In genomic region chr12:44847888-44848770, GRCh38 we compare ENCODE assay signal across 8 cellular contexts. TPM values are rescaled to one million over a fixed set of nuclear protein-coding genes. Genes with fewer than 3 reads are reported as not detected.
DNase-seq lines count a peak whose midpoint lies in the region; ATAC-seq and FAIRE-seq lines count a peak whose summit lies in the region.

No MANE protein-coding gene starts in this region.

- peak; percentile 44 for FAIRE-seq in GM18507 (lab: Jason Lieb, UNC)

- H3K4me1 Mint-ChIP-seq in T-helper 2 cell treated with Interferon-gamma antibody and Interleukin-4, amounts not matched to agents 5 μg/mL and 100 μg/mL, for 36 hours (ENCODE audit: low read depth), result peaks cover 52% of the 10 kb centered on the region
- peaks cover 17 to 30% of the 10 kb centered on the region in 2 donors for H3K4me1 Mint-ChIP-seq in immature natural killer cell

- H3K36me3 Mint-ChIP-seq in T-helper 2 cell treated with Interferon-gamma antibody and Interleukin-4, amounts not matched to agents 5 μg/mL and 100 μg/mL, for 36 hours (ENCODE audit: low read depth), result peaks cover 8% of the 10 kb centered on the region
- H3K36me3 Mint-ChIP-seq in immature natural killer cell, result no peaks in the 10 kb centered on the region

- H3K27me3 Mint-ChIP-seq in T-helper 2 cell treated with Interferon-gamma antibody and Interleukin-4, amounts not matched to agents 5 μg/mL and 100 μg/mL, for 36 hours (ENCODE audit: low read depth), result no peaks in the 10 kb centered on the region
- H3K27me3 Mint-ChIP-seq in immature natural killer cell (ENCODE audit: low read depth in 3 of 3), result peaks cover 5 to 15% (median 9%) of the 10 kb centered on the region in 3 donors

- DNase-seq in GM18507 (ENCODE audit: extremely low spot score, insufficient read length, low read depth) (no peak), immature natural killer cell (peak; percentile 65 to 71 (median 69)), midbrain (lab: John Stamatoyannopoulos, UW) (no peak), Ammon's horn (ENCODE audit: low spot score) (no peak), occipital lobe (lab: John Stamatoyannopoulos, UW) (no peak), left lobe of liver (ENCODE audit: low spot score) (no peak)
- DNase-seq in T-helper 2 cell treated with Interferon-gamma antibody and Interleukin-4, amounts not matched to agents 5 μg/mL and 100 μg/mL, for 36 hours (ENCODE audit: low spot score), result peak; percentile 65

- H3K27ac Mint-ChIP-seq in T-helper 2 cell treated with Interferon-gamma antibody and Interleukin-4, amounts not matched to agents 5 μg/mL and 100 μg/mL, for 36 hours, result peak overlapping the region; percentile 95
- H3K27ac Mint-ChIP-seq in immature natural killer cell, result peak overlapping the region; percentile 85 to 97 (median 90)

- peak overlapping the region; percentile 60 for H3K4me3 Mint-ChIP-seq in T-helper 2 cell treated with Interferon-gamma antibody and Interleukin-4, amounts not matched to agents 5 μg/mL and 100 μg/mL, for 36 hours
- peak overlapping the region; percentile 56 to 77 (median 74) for H3K4me3 Mint-ChIP-seq in immature natural killer cell

- no peaks in the 10 kb centered on the region for H3K9me3 Mint-ChIP-seq in T-helper 2 cell treated with Interferon-gamma antibody and Interleukin-4, amounts not matched to agents 5 μg/mL and 100 μg/mL, for 36 hours
- H3K9me3 Mint-ChIP-seq in immature natural killer cell, result peaks cover 0 to 3% (median under 1%) of the 10 kb centered on the region in 6 donors

- ATAC-seq in HG02763 (IDR thresholded peaks at IDR 0.05; ENCODE audit: unreplicated experiment) (peak; percentile 86), left lobe of liver (no peak)

RNA-seq across cellular contexts. Expression of gene NELL2, which starts 28.0 kb away (rescaled TPM):
- 10 to 100 TPM in 1 of 3 donors, 1 to 10 TPM in 2; 5.5 to 15.1 (median 9.3) TPM for polyA plus RNA-seq in immature natural killer cell
- total RNA-seq in occipital lobe (1,331 TPM), left lobe of liver (0.78 TPM)

Comparison
In these comparisons a context has a peak if more than half of its experiments do, and no peak if none do; other contexts are left out.
1. DNase-seq: peak in T-helper 2 cell treated with Interferon-gamma antibody and Interleukin-4, amounts not matched to agents 5 μg/mL and 100 μg/mL, for 36 hours (single experiment) and immature natural killer cell (3 of 3); none in GM18507 (single experiment), midbrain (single experiment), Ammon's horn (single experiment), occipital lobe (single experiment) and left lobe of liver (single experiment).
2. RNA of gene NELL2, which starts 28.0 kb away (total RNA-seq): 1,331 TPM in occipital lobe (single experiment); 0.78 TPM in left lobe of liver (single experiment); every median in the first group is over 100 times any median in the second.